14 cellular contexts compared by ENCODE assay signal in the genomic region with DNA sequence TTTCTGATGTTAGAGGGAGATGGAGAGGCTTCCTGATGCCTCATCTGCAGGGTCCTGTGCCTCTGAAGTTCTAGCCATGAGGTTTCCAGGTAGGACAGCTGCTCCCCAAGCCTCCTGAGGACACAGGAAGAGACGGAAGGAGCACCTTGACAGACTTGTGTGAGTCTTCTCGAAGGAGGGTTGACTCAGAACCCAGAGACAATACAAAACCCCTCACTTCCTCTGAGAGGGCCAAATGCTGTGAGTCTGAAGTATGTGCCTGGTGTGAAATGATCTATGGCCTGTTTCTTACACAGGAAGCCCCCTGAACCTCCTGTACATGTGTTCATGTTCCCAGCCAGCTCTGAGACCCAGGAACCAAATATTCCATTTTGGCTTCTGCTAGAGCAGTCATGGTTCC.
DNase-seq lines count a peak whose midpoint lies in the region; ATAC-seq and TF ChIP-seq lines count a peak whose summit lies in the region.
"Had no signal": no experiment of that assay in that cellular context is flagged by ENCODE, and none has a peak within 500 bp of the region (broad histone marks: within the 10 kb centered on the region; RNA-seq: fewer than 3 reads in every experiment).

No MANE protein-coding gene starts in this region.

- intact Hi-C loops in uterus (cut with DNase I; ENCODE audit: low total_unique reads) = no loop called here

- H3K4me3 ChIP-seq in RWPE2 (ENCODE audit: severe bottlenecking) (no peak overlapping the region), uterus (no peak overlapping the region)

- H3K4me1 ChIP-seq in RWPE2 (ENCODE audit: insufficient read depth, poor library complexity, severe bottlenecking) (no peaks in the 10 kb centered on the region), uterus (peaks cover 12 to 29% of the 10 kb centered on the region in 2 donors)

- no peak overlapping the region for H3K4me3 Mint-ChIP-seq in stimulated activated naive CD8-positive, alpha-beta T cell treated with anti-CD3 and anti-CD28 coated beads, Interleukin-15, Interleukin-2, amounts not matched to agents 100 ng/mL and 50 ng/mL, for 24 hours
- no peak overlapping the region for H3K4me3 Mint-ChIP-seq in immature natural killer cell
- H3K4me3 Mint-ChIP-seq: type B pancreatic cell had no signal

- H3K9me3 Mint-ChIP-seq in stimulated activated naive CD8-positive, alpha-beta T cell treated with anti-CD3 and anti-CD28 coated beads, Interleukin-15, Interleukin-2, amounts not matched to agents 100 ng/mL and 50 ng/mL, for 24 hours = no peaks in the 10 kb centered on the region
- no peaks in the 10 kb centered on the region for H3K9me3 Mint-ChIP-seq in immature natural killer cell
- H3K9me3 Mint-ChIP-seq: type B pancreatic cell had no signal

- H3K4me1 Mint-ChIP-seq in stimulated activated naive CD8-positive, alpha-beta T cell treated with anti-CD3 and anti-CD28 coated beads, Interleukin-15, Interleukin-2, amounts not matched to agents 100 ng/mL and 50 ng/mL, for 24 hours (ENCODE audit: low read depth) = no peaks in the 10 kb centered on the region
- H3K4me1 Mint-ChIP-seq in immature natural killer cell = peaks cover 6 to 11% of the 10 kb centered on the region in 2 donors

- no peak for DNase-seq in stimulated activated naive CD8-positive, alpha-beta T cell treated with anti-CD3 and anti-CD28 coated beads, Interleukin-15, Interleukin-2, amounts not matched to agents 100 U/mL and 50 U/mL, for 24 hours
- DNase-seq in RWPE2 (ENCODE audit: low spot score) = no peak
- no peak for DNase-seq in immature natural killer cell
- no peak for DNase-seq in uterus
- DNase-seq in EL = no peak
- DNase-seq in ecto neural progenitor cell (ENCODE audit: low spot score) = no peak
- no peak for DNase-seq in AG20443 (ENCODE audit: low spot score)
- DNase-seq: C1 segment of cervical spinal cord, erythroblast, hypothalamus had no signal

- peak overlapping the region; percentile 3 for H3K27ac ChIP-seq in RWPE2 (ENCODE audit: poor library complexity, severe bottlenecking)
- H3K27ac ChIP-seq in uterus = peak overlapping the region; percentile 81 to 92

- peak overlapping the region; percentile 38 for H3K27ac Mint-ChIP-seq in stimulated activated naive CD8-positive, alpha-beta T cell treated with anti-CD3 and anti-CD28 coated beads, Interleukin-15, Interleukin-2, amounts not matched to agents 100 ng/mL and 50 ng/mL, for 24 hours
- peak overlapping the region in 5 of 6 donors; percentile 19 to 67 (median 45) for H3K27ac Mint-ChIP-seq in immature natural killer cell
- H3K27ac Mint-ChIP-seq: progenitor cell of endocrine pancreas, type B pancreatic cell had no signal

- TF ChIP-seq POLR2A in uterus (IDR thresholded peaks at IDR 0.05) = no peak

- peaks cover 60% of the 10 kb centered on the region for H3K36me3 ChIP-seq in RWPE2 (ENCODE audit: low read depth)
- no peaks in the 10 kb centered on the region for H3K36me3 ChIP-seq in uterus

- H3K27me3 ChIP-seq in RWPE2 (ENCODE audit: insufficient read depth, poor library complexity, severe bottlenecking) (no peaks in the 10 kb centered on the region), uterus (no peaks in the 10 kb centered on the region)

- H3K9me3 ChIP-seq in RWPE2 (ENCODE audit: severe bottlenecking) (no peaks in the 10 kb centered on the region), uterus (no peaks in the 10 kb centered on the region)

- no peak for ATAC-seq in stimulated activated naive CD8-positive, alpha-beta T cell treated with anti-CD3 and anti-CD28 coated beads, Interleukin-15, Interleukin-2, amounts not matched to agents 100 U/mL and 50 U/mL, for 24 hours
- ATAC-seq in RWPE2 (ENCODE audit: low read depth) = no peak
- ATAC-seq: left lobe of liver had no signal

- TF ChIP-seq CTCF in RWPE2 (IDR thresholded peaks at IDR 0.05; ENCODE audit: poor library complexity, severe bottlenecking) = no peak
- no peak for TF ChIP-seq CTCF in uterus (IDR thresholded peaks at IDR 0.05)

- H3K36me3 Mint-ChIP-seq in stimulated activated naive CD8-positive, alpha-beta T cell treated with anti-CD3 and anti-CD28 coated beads, Interleukin-15, Interleukin-2, amounts not matched to agents 100 ng/mL and 50 ng/mL, for 24 hours (ENCODE audit: low read depth) = peaks cover 43% of the 10 kb centered on the region
- H3K36me3 Mint-ChIP-seq in immature natural killer cell = peaks cover 13 to 45% (median 15%) of the 10 kb centered on the region in 3 donors

- H3K27me3 Mint-ChIP-seq in stimulated activated naive CD8-positive, alpha-beta T cell treated with anti-CD3 and anti-CD28 coated beads, Interleukin-15, Interleukin-2, amounts not matched to agents 100 ng/mL and 50 ng/mL, for 24 hours = no peaks in the 10 kb centered on the region
- H3K27me3 Mint-ChIP-seq in immature natural killer cell (ENCODE audit: low read depth in 3 of 3) = peaks cover 2 to 7% (median 3%) of the 10 kb centered on the region in 3 donors
- H3K27me3 Mint-ChIP-seq: progenitor cell of endocrine pancreas, type B pancreatic cell had no signal
